In the genomic region with DNA sequence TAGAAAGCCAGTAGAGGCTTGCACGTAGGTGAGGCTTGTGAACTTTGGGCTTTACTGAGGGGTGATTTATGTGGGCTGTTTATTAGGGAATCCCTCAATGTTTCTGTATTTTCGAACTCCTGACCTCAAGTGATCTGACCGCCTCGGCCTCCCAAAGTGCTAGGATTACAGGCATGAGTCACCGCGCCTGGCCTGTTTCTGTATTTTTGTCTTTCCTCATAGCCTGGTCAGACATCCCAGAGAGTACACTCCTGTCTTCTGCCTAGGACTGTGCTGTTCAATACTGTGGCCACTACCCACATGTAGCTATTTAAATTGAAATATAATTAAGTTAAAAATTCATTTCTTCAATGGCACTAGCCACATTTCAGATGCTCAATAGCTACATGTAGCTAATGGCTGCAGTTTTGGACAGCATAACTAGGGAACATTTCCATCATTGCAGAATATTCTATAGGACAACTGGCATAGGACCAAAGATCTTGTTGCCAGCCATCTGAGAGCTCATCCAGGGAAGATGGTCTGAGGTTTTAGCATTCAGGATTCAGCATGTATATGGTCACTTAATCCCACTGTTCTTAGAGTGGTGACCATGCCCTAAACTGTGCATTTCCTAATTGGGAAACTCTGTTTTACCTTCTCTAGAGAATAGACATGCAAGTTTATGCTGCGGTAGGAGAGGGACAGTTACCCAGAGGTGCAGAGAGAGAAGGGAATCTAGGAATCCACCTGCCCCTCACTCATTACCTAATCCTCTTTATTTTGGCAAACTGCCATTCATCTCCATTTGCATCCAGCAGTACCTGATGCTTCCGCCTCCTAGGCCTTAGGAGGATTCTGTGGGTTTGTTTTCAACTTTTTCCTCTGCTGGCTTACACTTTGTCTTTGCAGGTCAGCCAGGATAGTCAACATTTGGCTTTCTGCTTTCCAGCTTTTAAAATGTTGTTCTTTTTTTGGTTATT, we compare ENCODE assay signal across 1 cellular context.
A peak's percentile ranks its signal among the peaks of the same experiment; 100 is the strongest.
TF ChIP-seq lines count a peak whose summit lies in the region.

No MANE protein-coding gene starts in this region.

TF ChIP-seq in K562, 482 proteins besides CTCF, POLR2A, EP300 and RAD21 (continued from another document):
- TF ChIP-seq JUND (IDR thresholded peaks at IDR 0.05; ENCODE audit: borderline replicate concordance, low read depth, low read length) (peak; percentile 94), JUND (tag; IDR thresholded peaks at IDR 0.05; ENCODE audit: borderline replicate concordance, low read depth, low read length) (peak; percentile 82; the same call in 2 of the 3 replicates), ZFPM2 (CRISPR knock-in tag; IDR thresholded peaks at IDR 0.05) (no peak), SMARCE1 (IDR thresholded peaks at IDR 0.05) (peak; percentile 78; the same call in 1 of the 2 replicates), SRSF3 (IDR thresholded peaks at IDR 0.05; ENCODE audit: insufficient read depth, low read length) (no peak), ZNF408 (CRISPR knock-in tag; IDR thresholded peaks at IDR 0.05; ENCODE audit: low read depth) (no peak), JUN (IDR thresholded peaks at IDR 0.05; ENCODE audit: borderline replicate concordance, low read depth, low read length) (peak; percentile 89), JUN (CRISPR knock-in tag; IDR thresholded peaks at IDR 0.05; ENCODE audit: borderline replicate concordance) (no peak), NFIC (IDR thresholded peaks at IDR 0.05) (peak; percentile 91), MCM3 (IDR thresholded peaks at IDR 0.05) (no peak), MEIS2 (IDR thresholded peaks at IDR 0.05; ENCODE audit: partially characterized antibody) (peak; percentile 61), ZNF274 (IDR thresholded peaks at IDR 0.05; ENCODE audit: borderline replicate concordance, low read depth, low read length) (no peak), ASH1L (IDR thresholded peaks at IDR 0.05; ENCODE audit: borderline replicate concordance, low read depth, partially characterized antibody) (no peak), GABPA (tag; conservative IDR thresholded peaks at IDR 0.05; ENCODE audit: low read depth) (no peak), ARID1B (IDR thresholded peaks at IDR 0.05) (peak; percentile 69), FOSL1 (tag; conservative IDR thresholded peaks at IDR 0.05) (peak; percentile 89), CBFA2T3 (IDR thresholded peaks at IDR 0.05) (peak; percentile 27; the same call in 1 of the 2 replicates), DACH1 (IDR thresholded peaks at IDR 0.05; ENCODE audit: partially characterized antibody) (peak; percentile 15), HSF4 (CRISPR knock-in tag; IDR thresholded peaks at IDR 0.05; ENCODE audit: borderline replicate concordance) (no peak), PRPF4 (IDR thresholded peaks at IDR 0.05; ENCODE audit: insufficient read depth, low read depth, low read length, poor library complexity, severe bottlenecking) (no peak)
- TF ChIP-seq, protein P1, sequence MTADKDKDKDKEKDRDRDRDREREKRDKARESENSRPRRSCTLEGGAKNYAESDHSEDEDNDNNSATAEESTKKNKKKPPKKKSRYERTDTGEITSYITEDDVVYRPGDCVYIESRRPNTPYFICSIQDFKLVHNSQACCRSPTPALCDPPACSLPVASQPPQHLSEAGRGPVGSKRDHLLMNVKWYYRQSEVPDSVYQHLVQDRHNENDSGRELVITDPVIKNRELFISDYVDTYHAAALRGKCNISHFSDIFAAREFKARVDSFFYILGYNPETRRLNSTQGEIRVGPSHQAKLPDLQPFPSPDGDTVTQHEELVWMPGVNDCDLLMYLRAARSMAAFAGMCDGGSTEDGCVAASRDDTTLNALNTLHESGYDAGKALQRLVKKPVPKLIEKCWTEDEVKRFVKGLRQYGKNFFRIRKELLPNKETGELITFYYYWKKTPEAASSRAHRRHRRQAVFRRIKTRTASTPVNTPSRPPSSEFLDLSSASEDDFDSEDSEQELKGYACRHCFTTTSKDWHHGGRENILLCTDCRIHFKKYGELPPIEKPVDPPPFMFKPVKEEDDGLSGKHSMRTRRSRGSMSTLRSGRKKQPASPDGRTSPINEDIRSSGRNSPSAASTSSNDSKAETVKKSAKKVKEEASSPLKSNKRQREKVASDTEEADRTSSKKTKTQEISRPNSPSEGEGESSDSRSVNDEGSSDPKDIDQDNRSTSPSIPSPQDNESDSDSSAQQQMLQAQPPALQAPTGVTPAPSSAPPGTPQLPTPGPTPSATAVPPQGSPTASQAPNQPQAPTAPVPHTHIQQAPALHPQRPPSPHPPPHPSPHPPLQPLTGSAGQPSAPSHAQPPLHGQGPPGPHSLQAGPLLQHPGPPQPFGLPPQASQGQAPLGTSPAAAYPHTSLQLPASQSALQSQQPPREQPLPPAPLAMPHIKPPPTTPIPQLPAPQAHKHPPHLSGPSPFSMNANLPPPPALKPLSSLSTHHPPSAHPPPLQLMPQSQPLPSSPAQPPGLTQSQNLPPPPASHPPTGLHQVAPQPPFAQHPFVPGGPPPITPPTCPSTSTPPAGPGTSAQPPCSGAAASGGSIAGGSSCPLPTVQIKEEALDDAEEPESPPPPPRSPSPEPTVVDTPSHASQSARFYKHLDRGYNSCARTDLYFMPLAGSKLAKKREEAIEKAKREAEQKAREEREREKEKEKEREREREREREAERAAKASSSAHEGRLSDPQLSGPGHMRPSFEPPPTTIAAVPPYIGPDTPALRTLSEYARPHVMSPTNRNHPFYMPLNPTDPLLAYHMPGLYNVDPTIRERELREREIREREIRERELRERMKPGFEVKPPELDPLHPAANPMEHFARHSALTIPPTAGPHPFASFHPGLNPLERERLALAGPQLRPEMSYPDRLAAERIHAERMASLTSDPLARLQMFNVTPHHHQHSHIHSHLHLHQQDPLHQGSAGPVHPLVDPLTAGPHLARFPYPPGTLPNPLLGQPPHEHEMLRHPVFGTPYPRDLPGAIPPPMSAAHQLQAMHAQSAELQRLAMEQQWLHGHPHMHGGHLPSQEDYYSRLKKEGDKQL (CRISPR knock-in tag; IDR thresholded peaks at IDR 0.05; ENCODE audit: borderline replicate concordance), result no peak
- TF ChIP-seq, protein P2, sequence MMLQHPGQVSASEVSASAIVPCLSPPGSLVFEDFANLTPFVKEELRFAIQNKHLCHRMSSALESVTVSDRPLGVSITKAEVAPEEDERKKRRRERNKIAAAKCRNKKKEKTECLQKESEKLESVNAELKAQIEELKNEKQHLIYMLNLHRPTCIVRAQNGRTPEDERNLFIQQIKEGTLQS (IDR thresholded peaks at IDR 0.05), result peak; percentile 91
- TF ChIP-seq, protein P2 (CRISPR knock-in tag; conservative IDR thresholded peaks at IDR 0.05), result 0 out of 2 replicates have a peak, but pooled peaks have one; percentile 38
TF ChIP-seq in K562: peak in this region for 19.
